In the genomic region with DNA sequence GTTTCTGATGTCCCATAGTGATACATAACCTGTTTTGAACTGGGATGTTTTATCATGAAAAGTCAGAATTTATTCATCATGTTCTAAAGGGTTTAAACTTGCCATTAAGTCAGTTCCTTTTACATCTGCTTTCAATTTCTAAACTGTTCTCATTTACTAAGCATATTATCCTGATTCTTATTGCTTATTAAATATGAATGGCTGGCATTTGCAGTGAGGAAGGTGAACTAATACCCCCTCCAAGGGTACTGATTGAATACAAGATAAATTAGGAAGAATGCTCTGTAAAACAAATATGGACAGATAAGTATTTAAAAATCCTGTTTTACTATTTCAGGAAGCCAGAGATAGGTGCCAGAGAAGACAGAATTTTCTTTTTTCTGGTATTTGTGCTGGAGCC, we compare ENCODE assay signal across 24 cellular contexts.
"Had no signal": no experiment of that assay in that cellular context is flagged by ENCODE, and none has a peak within 500 bp of the region (broad histone marks: within the 10 kb centered on the region; RNA-seq: fewer than 3 reads in every experiment).

No MANE protein-coding gene starts in this region.

- H3K4me3 ChIP-seq: gastrocnemius medialis, lung, mucosa of descending colon, psoas muscle, sigmoid colon, spleen, suprapubic skin, transverse colon, upper lobe of right lung, uterus had no signal

- H3K9me3 Mint-ChIP-seq: effector memory CD8-positive, alpha-beta T cell; memory B cell; mesothelial cell of epicardium; naive B cell; nephron; stimulated activated naive CD8-positive, alpha-beta T cell treated with anti-CD3 and anti-CD28 coated beads, Interleukin-15, amount 100 ng/mL, for 72 hours had no signal

- H3K4me1 Mint-ChIP-seq: memory B cell; nephron; stimulated activated naive CD8-positive, alpha-beta T cell treated with anti-CD3 and anti-CD28 coated beads, Interleukin-15, amount 100 ng/mL, for 72 hours had no signal

- H3K27ac ChIP-seq: gastrocnemius medialis, psoas muscle, sigmoid colon, spleen, suprapubic skin, transverse colon, upper lobe of right lung, uterus had no signal

- ATAC-seq: effector memory CD8-positive, alpha-beta T cell; gastrocnemius medialis; left lobe of liver; mucosa of descending colon; psoas muscle; right cardiac atrium; stimulated activated naive CD8-positive, alpha-beta T cell treated with anti-CD3 and anti-CD28 coated beads, Interleukin-15, amount 100 ng/mL, for 72 hours; upper lobe of right lung had no signal

- FAIRE-seq: kidney had no signal

- DNase-seq: cortex of kidney; effector memory CD8-positive, alpha-beta T cell; foreskin fibroblast; gastrocnemius medialis; head of caudate nucleus; kidney; mucosa of descending colon; naive B cell; nucleus accumbens; psoas muscle; right cardiac atrium; sigmoid colon; spleen; stimulated activated naive CD4-positive, alpha-beta T cell; stimulated activated naive CD8-positive, alpha-beta T cell treated with anti-CD3 and anti-CD28 coated beads, Interleukin-15, amount 100 ng/mL, for 72 hours; transverse colon; upper lobe of right lung; uterus had no signal

- H3K27ac Mint-ChIP-seq: memory B cell, nephron had no signal

- H3K27me3 Mint-ChIP-seq: effector memory CD8-positive, alpha-beta T cell; memory B cell; naive B cell; stimulated activated naive CD8-positive, alpha-beta T cell treated with anti-CD3 and anti-CD28 coated beads, Interleukin-15, amount 100 ng/mL, for 72 hours had no signal

- H3K4me1 ChIP-seq: upper lobe of right lung had no signal

- H3K9me3 ChIP-seq: gastrocnemius medialis, mucosa of descending colon, psoas muscle, sigmoid colon, spleen, suprapubic skin, transverse colon, upper lobe of right lung, uterus had no signal

- H3K27me3 ChIP-seq: gastrocnemius medialis, sigmoid colon, spleen, suprapubic skin, transverse colon, upper lobe of right lung, uterus had no signal

- H3K4me3 Mint-ChIP-seq: effector memory CD8-positive, alpha-beta T cell; memory B cell; mesothelial cell of epicardium; naive B cell; nephron; stimulated activated naive CD8-positive, alpha-beta T cell treated with anti-CD3 and anti-CD28 coated beads, Interleukin-15, amount 100 ng/mL, for 72 hours had no signal

- H3K36me3 ChIP-seq: uterus had no signal
